1 cellular context compared by ENCODE assay signal in genomic region chr9:83707768-83708514, GRCh38.
TF ChIP-seq lines count a peak whose summit lies in the region.

Gene UBQLN1 (minus strand): TSS chr9:83707958. CDS start chr9:83707679, 279 bp downstream.

TF ChIP-seq in GM12878, 131 proteins besides CTCF, POLR2A, EP300 and RAD21 (continued from another document):
- TF ChIP-seq SKIL (IDR thresholded peaks at IDR 0.05; ENCODE audit: low read depth, poor library complexity, severe bottlenecking) (peak; percentile 47), NR2C1 (IDR thresholded peaks at IDR 0.05) (0 out of 2 replicates have a peak, but pooled peaks have one; percentile 19), STAT3 (IDR thresholded peaks at IDR 0.05; ENCODE audit: low read depth, low read length) (no peak), RFX5 (IDR thresholded peaks at IDR 0.05; ENCODE audit: low read depth, low read length) (0 out of 2 replicates have a peak, but pooled peaks have one; percentile 12), MEF2B (IDR thresholded peaks at IDR 0.05; ENCODE audit: partially characterized antibody, poor library complexity, severe bottlenecking) (peak; percentile 26), ZBTB33 (IDR thresholded peaks at IDR 0.05) (no peak), NR2C2 (IDR thresholded peaks at IDR 0.05; ENCODE audit: borderline replicate concordance, control insufficient read depth, insufficient read length, low read depth) (no peak), CHD1 (IDR thresholded peaks at IDR 0.05; ENCODE audit: low read depth, low read length) (0 out of 2 replicates have a peak, but pooled peaks have one; percentile 41), CBFB (IDR thresholded peaks at IDR 0.05; ENCODE audit: low read depth) (no peak; the same call in 1 of the 2 replicates), ASH2L (IDR thresholded peaks at IDR 0.05; ENCODE audit: borderline replicate concordance, low read depth) (peak; percentile 66; the same call in 1 of the 2 replicates), IRF4 (IDR thresholded peaks at IDR 0.05; ENCODE audit: low read depth, low read length) (peak; percentile 49; the same call in 1 of the 2 replicates), ELK1 (IDR thresholded peaks at IDR 0.05; ENCODE audit: low read depth, low read length) (no peak), RELA (IDR thresholded peaks at IDR 0.05; ENCODE audit: borderline replicate concordance, partially characterized antibody) (peak; percentile 62), SP1 (IDR thresholded peaks at IDR 0.05; ENCODE audit: low read depth, low read length) (peak; percentile 15), WRNIP1 (IDR thresholded peaks at IDR 0.05; ENCODE audit: borderline replicate concordance, low read depth, low read length) (no peak), E4F1 (IDR thresholded peaks at IDR 0.05; ENCODE audit: borderline replicate concordance, partially characterized antibody) (no peak), POU2F2 (IDR thresholded peaks at IDR 0.05; ENCODE audit: borderline replicate concordance, low read depth, low read length) (peak; percentile 34; the same call in 2 of the 3 replicates), HDAC6 (IDR thresholded peaks at IDR 0.05; ENCODE audit: unreplicated experiment) (no peak), MLLT1 (IDR thresholded peaks at IDR 0.05) (no peak; the same call in none of the 2 replicates), NFIC (IDR thresholded peaks at IDR 0.05; ENCODE audit: low read depth, low read length) (peak; percentile 53; the same call in 1 of the 2 replicates), PRDM15 (CRISPR knock-in tag; IDR thresholded peaks at IDR 0.05) (0 out of 2 replicates have a peak, but pooled peaks have one; percentile 58), TBL1XR1 (IDR thresholded peaks at IDR 0.05; ENCODE audit: low read depth, low read length) (no peak), ZBTB40 (IDR thresholded peaks at IDR 0.05; ENCODE audit: borderline replicate concordance) (no peak; the same call in 1 of the 2 replicates), JUND (IDR thresholded peaks at IDR 0.05; ENCODE audit: low read depth, low read length) (peak; percentile 85), NR2F1 (conservative IDR thresholded peaks at IDR 0.05) (0 out of 2 replicates have a peak, but pooled peaks have one; percentile 25), SIN3A (IDR thresholded peaks at IDR 0.05; ENCODE audit: low read depth, low read length) (peak; percentile 10; the same call in 1 of the 2 replicates), RELB (IDR thresholded peaks at IDR 0.05; ENCODE audit: low read depth) (peak; percentile 99)
TF ChIP-seq in GM12878: peak in this region for 55.
